8 cellular contexts compared by ENCODE assay signal in the genomic region with DNA sequence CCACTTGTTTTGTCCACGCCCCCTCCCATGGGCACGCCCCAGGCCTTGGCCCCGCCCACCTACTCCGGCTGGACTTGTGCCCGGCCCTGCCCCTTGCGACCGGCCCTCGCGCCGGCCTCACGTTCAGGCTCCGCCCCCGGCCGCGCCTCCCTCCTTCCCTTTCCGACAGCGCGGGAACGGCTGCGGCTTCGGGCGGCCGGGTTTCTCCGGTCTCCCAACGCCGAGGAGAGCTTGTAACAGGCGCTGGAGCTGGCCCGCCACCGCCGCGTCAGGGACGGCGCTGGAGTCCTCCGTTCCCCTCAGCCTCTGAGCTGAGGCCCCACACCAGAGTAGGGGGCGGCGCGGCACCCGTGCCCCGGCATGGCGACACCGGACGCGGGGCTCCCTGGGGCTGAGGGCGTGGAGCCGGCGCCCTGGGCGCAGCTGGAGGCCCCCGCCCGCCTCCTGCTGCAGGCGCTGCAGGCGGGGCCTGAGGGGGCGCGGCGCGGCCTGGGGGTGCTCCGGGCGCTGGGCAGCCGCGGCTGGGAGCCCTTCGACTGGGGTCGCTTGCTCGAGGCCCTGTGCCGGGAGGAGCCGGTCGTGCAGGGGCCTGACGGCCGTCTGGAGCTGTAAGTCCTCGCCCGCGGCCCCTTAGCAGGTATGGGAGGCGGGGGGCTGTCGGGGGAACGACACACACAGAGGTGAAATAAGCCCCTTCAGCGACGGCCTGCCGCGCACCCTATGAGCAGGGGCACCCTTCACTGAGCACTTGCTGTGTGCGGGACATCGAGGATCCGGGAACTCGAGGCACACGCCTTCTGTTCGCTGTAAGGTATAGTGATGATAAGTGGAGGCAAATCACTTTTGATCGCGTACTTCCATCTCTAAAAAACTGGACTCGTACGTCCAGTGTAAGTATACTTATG. TPM values are rescaled to one million over a fixed set of nuclear protein-coding genes. Genes with fewer than 3 reads are reported as not detected.
A peak's percentile ranks its signal among the peaks of the same experiment; 100 is the strongest.
DNase-seq lines count a peak whose midpoint lies in the region; ATAC-seq and TF ChIP-seq lines count a peak whose summit lies in the region.

A gene with protein sequence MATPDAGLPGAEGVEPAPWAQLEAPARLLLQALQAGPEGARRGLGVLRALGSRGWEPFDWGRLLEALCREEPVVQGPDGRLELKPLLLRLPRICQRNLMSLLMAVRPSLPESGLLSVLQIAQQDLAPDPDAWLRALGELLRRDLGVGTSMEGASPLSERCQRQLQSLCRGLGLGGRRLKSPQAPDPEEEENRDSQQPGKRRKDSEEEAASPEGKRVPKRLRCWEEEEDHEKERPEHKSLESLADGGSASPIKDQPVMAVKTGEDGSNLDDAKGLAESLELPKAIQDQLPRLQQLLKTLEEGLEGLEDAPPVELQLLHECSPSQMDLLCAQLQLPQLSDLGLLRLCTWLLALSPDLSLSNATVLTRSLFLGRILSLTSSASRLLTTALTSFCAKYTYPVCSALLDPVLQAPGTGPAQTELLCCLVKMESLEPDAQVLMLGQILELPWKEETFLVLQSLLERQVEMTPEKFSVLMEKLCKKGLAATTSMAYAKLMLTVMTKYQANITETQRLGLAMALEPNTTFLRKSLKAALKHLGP (plus strand): TSS at position 153 of the 905 bp plus-strand sequence. CDS start 208 bp downstream, at position 361.

- peak; percentile 89 for ATAC-seq in HG03354 (IDR thresholded peaks at IDR 0.05; ENCODE audit: poor library complexity, severe bottlenecking, unreplicated experiment)

- DNase-seq in AML-193 (lab: John Stamatoyannopoulos, UW) (peak; percentile 77 to 91), NCI-H446 treated with DMSO at 0.1 percent for 48 hours (lab: John Stamatoyannopoulos, UW) (peak; percentile 74), cerebellum (ENCODE audit: low spot score) (peak; percentile 95), kidney glomerular epithelial cell (lab: John Stamatoyannopoulos, UW) (peak; percentile 66)
- DNase-seq in activated CD4-positive, alpha-beta T cell treated with anti-CD3 and anti-CD28 coated beads for 24 hours (ENCODE audit: low read depth in 2 of 2): peak; percentile 89 to 97
- peak; percentile 97 for DNase-seq in stimulated activated CD4-positive, alpha-beta T cell treated with anti-CD3 and anti-CD28 coated beads, Interleukin-15, amount 100 ng/mL, for 24 hours

- peak; percentile 59 for TF ChIP-seq POLR2A in GM19099 (IDR thresholded peaks at IDR 0.05; ENCODE audit: extremely low read depth, insufficient read length, low read depth)

RNA-seq across cellular contexts. Expression of the gene that starts here (rescaled TPM):
- total RNA-seq in cerebellum: 6.9 TPM

Comparison
In these comparisons a context has a peak if more than half of its experiments do, and no peak if none do; other contexts are left out.
1. Peak in every context shown above with its lines: DNase-seq and ATAC-seq.